ENCODE assay signal across 1 cellular context in genomic region chr21:43268804-43269186, GRCh38.
TF ChIP-seq lines count a peak whose summit lies in the region.

No MANE protein-coding gene starts in this region.

TF ChIP-seq in HEK293, 187 proteins besides CTCF, POLR2A, EP300 and RAD21 (continued from another document):
- 0 out of 2 replicates have a peak, but pooled peaks have one; percentile 33 for TF ChIP-seq PRDM10 (tag by site-specific recombination; IDR thresholded peaks at IDR 0.05)
- 0 out of 2 replicates have a peak, but pooled peaks have one; percentile 3 for TF ChIP-seq ZIC2 (tag by site-specific recombination; IDR thresholded peaks at IDR 0.05)
- TF ChIP-seq ZNF580 (tag by site-specific recombination; IDR thresholded peaks at IDR 0.05), result no peak
- no peak for TF ChIP-seq ZSCAN30 (tag by site-specific recombination; IDR thresholded peaks at IDR 0.05)
- TF ChIP-seq ZNF513 (tag by site-specific recombination; IDR thresholded peaks at IDR 0.05), result no peak
- TF ChIP-seq ZNF174 (tag by site-specific recombination; IDR thresholded peaks at IDR 0.05), result no peak
